In genomic region chr2:118013221-118013723, GRCh38 we compare ENCODE assay signal across 8 cellular contexts. TPM values are rescaled to one million over a fixed set of nuclear protein-coding genes. Genes with fewer than 3 reads are reported as not detected.
DNase-seq lines count a peak whose midpoint lies in the region; ATAC-seq, FAIRE-seq and TF ChIP-seq lines count a peak whose summit lies in the region.

No MANE protein-coding gene starts in this region.

- H3K27ac ChIP-seq in KOPT-K1 (ENCODE audit: low read depth, low read length, poor library complexity, severe bottlenecking) = peak overlapping the region; percentile 74
- H3K27ac ChIP-seq in endodermal cell (ENCODE audit: low read depth, low read length) = no peak overlapping the region

- H3K36me3 ChIP-seq in KOPT-K1 (ENCODE audit: insufficient read depth, low read length) (peaks cover 15% of the 10 kb centered on the region), endodermal cell (ENCODE audit: control insufficient read depth, insufficient read depth, low read length) (peaks cover 6% of the 10 kb centered on the region)

- in situ Hi-C loops in GM13977 (cut with MboI; ENCODE audit: low pct_unique_long_range_greater_than_20kb, low sequenced_read_pairs, unreplicated experiment) = no loop called here

- no peak for TF ChIP-seq CTCF in GM13977 (IDR thresholded peaks at IDR 0.05; ENCODE audit: extremely low read depth, insufficient read depth, missing control alignments)
- peak; percentile 26 for TF ChIP-seq CTCF in endodermal cell (conservative IDR thresholded peaks at IDR 0.05)

- H3K4me1 Mint-ChIP-seq in endodermal cell = peaks cover 20% of the 10 kb centered on the region
- H3K4me1 Mint-ChIP-seq in stimulated activated naive CD8-positive, alpha-beta T cell treated with anti-CD3 and anti-CD28 coated beads, Interleukin-15, amount 100 ng/mL, for 72 hours = peaks cover 34% of the 10 kb centered on the region

- peak overlapping the region; percentile 58 for H3K9ac ChIP-seq in endodermal cell (ENCODE audit: extremely low read depth, low read length, poor library complexity, severe bottlenecking)

- no peak for FAIRE-seq in H54 (lab: Jason Lieb, UNC)

- H3K9me3 Mint-ChIP-seq in endodermal cell = peaks cover 3% of the 10 kb centered on the region
- no peaks in the 10 kb centered on the region for H3K9me3 Mint-ChIP-seq in stimulated activated naive CD8-positive, alpha-beta T cell treated with anti-CD3 and anti-CD28 coated beads, Interleukin-15, amount 100 ng/mL, for 72 hours

- WGBS in endodermal cell (ENCODE audit: insufficient coverage in 1 of 2, insufficient read length in 1 of 2), 2 experiments = 0% methylated on average over 1 to 48 of the region's 48 CpGs

- H3K27ac Mint-ChIP-seq in endodermal cell = no peak overlapping the region
- peak overlapping the region; percentile 61 to 86 for H3K27ac Mint-ChIP-seq in stimulated activated naive CD8-positive, alpha-beta T cell treated with anti-CD3 and anti-CD28 coated beads, Interleukin-15, amount 100 ng/mL, for 72 hours

- no peak; the same call in 1 of the 2 replicates for TF ChIP-seq POLR2A in H54 (IDR thresholded peaks at IDR 0.05; ENCODE audit: low read depth, low read length)

- ATAC-seq in stimulated activated naive CD8-positive, alpha-beta T cell treated with anti-CD3 and anti-CD28 coated beads, Interleukin-15, amount 100 ng/mL, for 72 hours = peak; percentile 61

- H3K27me3 ChIP-seq in endodermal cell (ENCODE audit: control insufficient read depth, insufficient read depth, low read length, poor library complexity, severe bottlenecking) = peaks cover 22% of the 10 kb centered on the region

- peak overlapping the region; percentile 85 for H3K4me3 Mint-ChIP-seq in endodermal cell
- peak overlapping the region; percentile 93 for H3K4me3 Mint-ChIP-seq in stimulated activated naive CD8-positive, alpha-beta T cell treated with anti-CD3 and anti-CD28 coated beads, Interleukin-15, amount 100 ng/mL, for 72 hours

- peaks cover 36% of the 10 kb centered on the region for H3K27me3 Mint-ChIP-seq in endodermal cell (ENCODE audit: insufficient read depth)
- H3K27me3 Mint-ChIP-seq in stimulated activated naive CD8-positive, alpha-beta T cell treated with anti-CD3 and anti-CD28 coated beads, Interleukin-15, amount 100 ng/mL, for 72 hours = no peaks in the 10 kb centered on the region

- H3K4me3 ChIP-seq in endodermal cell (ENCODE audit: low read length) = peak overlapping the region; percentile 97

- peak; percentile 63 for DNase-seq in GM13977 (ENCODE audit: low spot score)
- DNase-seq in H54 (ENCODE audit: insufficient read length, low spot score) = peak; percentile 70
- DNase-seq in activated CD4-positive, alpha-beta T cell treated with anti-CD3 and anti-CD28 coated beads, Interleukin-2, amount 50 U/mL, for 1 hour = peak; percentile 23
- DNase-seq in endodermal cell = peak; percentile 77
- DNase-seq in mesenteric fat pad (ENCODE audit: low spot score) = peak; percentile 91
- DNase-seq in stimulated activated naive CD8-positive, alpha-beta T cell treated with anti-CD3 and anti-CD28 coated beads, Interleukin-15, amount 100 ng/mL, for 72 hours = peak; percentile 29 to 35
- DNase-seq in NCI-H128 (lab: John Stamatoyannopoulos, UW; ENCODE audit: unreplicated experiment) = no peak

- H3K9me3 ChIP-seq in KOPT-K1 (ENCODE audit: insufficient read depth, low read length, poor library complexity, severe bottlenecking) (no peaks in the 10 kb centered on the region), endodermal cell (ENCODE audit: control insufficient read depth, low read length) (no peaks in the 10 kb centered on the region)

- H3K36me3 Mint-ChIP-seq in endodermal cell (ENCODE audit: low read depth) = peaks cover 8% of the 10 kb centered on the region

- H3K4me1 ChIP-seq in endodermal cell (ENCODE audit: control insufficient read depth, insufficient read depth, low read length) = no peaks in the 10 kb centered on the region

RNA-seq across cellular contexts. Expression of gene CCDC93, which starts 0.6 kb away (rescaled TPM):
- 10 to 100 TPM; 35.6 to 36.6 TPM for total RNA-seq in endodermal cell
- polyA plus RNA-seq in endodermal cell (2013, experiment 1 of 2) = 37.7 TPM
- 30.9 TPM for polyA plus RNA-seq in endodermal cell (2013, experiment 2 of 2)
- 40.1 TPM for total RNA-seq in mesenteric fat pad
